In genomic region chr15:40100133-40100946, GRCh38 we compare ENCODE assay signal across 10 cellular contexts. TPM values are rescaled to one million over a fixed set of nuclear protein-coding genes. Genes with fewer than 3 reads are reported as not detected.
DNase-seq lines count a peak whose midpoint lies in the region; ATAC-seq, FAIRE-seq and TF ChIP-seq lines count a peak whose summit lies in the region.
"Had no signal": no experiment of that assay in that cellular context is flagged by ENCODE, and none has a peak within 500 bp of the region (broad histone marks: within the 10 kb centered on the region; RNA-seq: fewer than 3 reads in every experiment).

No MANE protein-coding gene starts in this region.

- TF ChIP-seq RAD21 in HepG2 (CRISPR knock-in tag; IDR thresholded peaks at IDR 0.05) = no peak

- in situ Hi-C loops in HepG2 (cut with HindIII; ENCODE audit: extremely low pct_ligation_motif_present, low pct_unique_long_range_greater_than_20kb) = no loop called here

- H3K36me3 ChIP-seq in cardiac muscle cell = no peaks in the 10 kb centered on the region
- H3K36me3 ChIP-seq in HepG2 (replicated peaks in 1 of 2; ENCODE audit: control insufficient read depth in 1 of 2, insufficient read depth in 2 of 2, low read length in 2 of 2) = no peaks in the 10 kb centered on the region; a peak in 2 of 5 replicates

- H3K4me2 ChIP-seq in HepG2 (ENCODE audit: low read depth, low read length) = peak overlapping the region; percentile 43

- intact Hi-C loops in cardiac septum (cut with DNase I) = no loop called here
- intact Hi-C loops in HepG2 (cut with micrococcal nuclease; ENCODE audit: unreplicated experiment) = loop anchor here (10.0 kb wide), 1 partner anchor 174 kb away; no protein-coding TSS in a partner anchor

- peaks cover 75% of the 10 kb centered on the region for H3K4me1 ChIP-seq in cardiac muscle cell (ENCODE audit: low read depth)
- peaks cover 90% of the 10 kb centered on the region for H3K4me1 ChIP-seq in HepG2 (ENCODE audit: insufficient read depth, low read length)

- no peak overlapping the region for H3K4me3 ChIP-seq in cardiac muscle cell
- H3K4me3 ChIP-seq in HepG2 (replicated peaks in 1 of 3; ENCODE audit: insufficient read depth in 1 of 3, low read depth in 2 of 3, low read length in 3 of 3) = no peak overlapping the region

- H3K9me3 Mint-ChIP-seq in type B pancreatic cell = no peaks in the 10 kb centered on the region

- POLR2A ChIA-PET in HepG2 (lab: Yijun Ruan, JAX) = interaction anchor here (1.3 to 15.1 kb wide), 8 partner anchors 8 to 64 kb away, joined by 4 to 371 read pairs (median 28); partner anchors contain the start of genes BMF and SRP14

- H3K36me3 Mint-ChIP-seq in T-helper 17 cell (ENCODE audit: low read depth) (no peaks in the 10 kb centered on the region), type B pancreatic cell (peaks cover 29% of the 10 kb centered on the region)

- no peaks in the 10 kb centered on the region for H3K27me3 ChIP-seq in cardiac muscle cell
- H3K27me3 ChIP-seq in HepG2 (ENCODE audit: control insufficient read depth in 1 of 2, insufficient read depth in 2 of 2, low read length in 2 of 2) = no peaks in the 10 kb centered on the region

- BruUV-seq in HepG2 (replicated peaks; lab: Mats Ljungman, UMichigan) = no TSS peak

- H3K27ac ChIP-seq in cardiac muscle cell (peak overlapping the region; percentile 99), HepG2 (ENCODE audit: extremely low read length, insufficient read depth, low read length) (peak overlapping the region; percentile 33)

- 57% methylated on average over 11 of the region's 13 CpGs for WGBS in HepG2 (ENCODE audit: low lambda C conversion rate)

- no peak for TF ChIP-seq EP300 in HepG2 (IDR thresholded peaks at IDR 0.05; ENCODE audit: low read depth in 2 of 2, low read length in 2 of 2)
- no peak for TF ChIP-seq EP300 in HepG2 (CRISPR knock-in tag; IDR thresholded peaks at IDR 0.05; ENCODE audit: borderline replicate concordance)

- no peak for DNase-seq in cardiac muscle cell (ENCODE audit: low read depth in 1 of 2, low spot score in 1 of 2)
- DNase-seq in cardiac septum (ENCODE audit: low spot score) = no peak
- DNase-seq in T-helper 17 cell = no peak
- DNase-seq in HepG2 (ENCODE audit: low spot score) = no peak
- no peak for DNase-seq in type B pancreatic cell (ENCODE audit: extremely low spot score, unreplicated experiment)
- DNase-seq in COLO829 (ENCODE audit: low spot score) = no peak
- DNase-seq in SKM-1 treated with dmso at 0.1 percent for 144 hours (lab: John Stamatoyannopoulos, UW; ENCODE audit: unreplicated experiment) = no peak
- no peak for DNase-seq in SW480 (ENCODE audit: low spot score)
- DNase-seq: activated CD8-positive, alpha-beta memory T cell treated with anti-CD3 and anti-CD28 coated beads, Interleukin-2, amount 50 U/mL, for 4 hours; DMS79 had no signal

- ATAC-seq in T-helper 17 cell (no peak), HepG2 (no peak)

- no peak overlapping the region for H2AFZ ChIP-seq in HepG2 (ENCODE audit: low read length)

- FAIRE-seq in HepG2 (lab: Jason Lieb, UNC) = peak; percentile 23

- TF ChIP-seq CTCF in cardiac muscle cell (IDR thresholded peaks at IDR 0.05; ENCODE audit: low read depth, low read length) (no peak), HepG2 (CRISPR knock-in tag; IDR thresholded peaks at IDR 0.05) (no peak), type B pancreatic cell (conservative IDR thresholded peaks at IDR 0.05) (no peak)

- no peaks in the 10 kb centered on the region for H3K79me2 ChIP-seq in HepG2 (ENCODE audit: insufficient read depth, low read length)

- TF ChIP-seq POLR2A in HepG2 (IDR thresholded peaks at IDR 0.05; ENCODE audit: insufficient read depth in 1 of 2, low read depth in 2 of 2, low read length in 2 of 2) = 0 out of 4 replicates have a peak, but pooled peaks of 1 of the 2 experiments have one; percentile 24

- H4K20me1 ChIP-seq in HepG2 (ENCODE audit: insufficient read depth, low read length) = no peaks in the 10 kb centered on the region

- H3K4me1 Mint-ChIP-seq in T-helper 17 cell (peaks cover 31% of the 10 kb centered on the region), type B pancreatic cell (ENCODE audit: unreplicated experiment) (peaks cover 77% of the 10 kb centered on the region)

- no peaks in the 10 kb centered on the region for H3K9me3 ChIP-seq in cardiac muscle cell (ENCODE audit: low read depth)
- H3K9me3 ChIP-seq in T-helper 17 cell (ENCODE audit: control insufficient read depth, low read length, poor library complexity, severe bottlenecking) = no peaks in the 10 kb centered on the region
- H3K9me3 ChIP-seq in HepG2 (ENCODE audit: low read length) = no peaks in the 10 kb centered on the region

- CTCF ChIA-PET in HepG2 (lab: Yijun Ruan, JAX; ENCODE audit: low intra/inter-chr PET ratio, low total read pairs) = interaction anchor here (0.6 kb wide), 1 partner anchor 60 kb away, joined by 3 read pairs; the partner anchor contains the start of gene BUB1B

- H3K4me3 Mint-ChIP-seq in T-helper 17 cell (no peak overlapping the region), type B pancreatic cell (peak overlapping the region; percentile 59)

- H3K27me3 Mint-ChIP-seq in T-helper 17 cell (no peaks in the 10 kb centered on the region), type B pancreatic cell (no peaks in the 10 kb centered on the region)

- H3K27ac Mint-ChIP-seq in T-helper 17 cell (peak overlapping the region; percentile 27), type B pancreatic cell (peak overlapping the region; percentile 94)

- H3K9ac ChIP-seq in HepG2 (ENCODE audit: insufficient read depth, low read depth, low read length) = peak overlapping the region; percentile 28

TF ChIP-seq in HepG2, 621 proteins besides CTCF, POLR2A, EP300 and RAD21 (continues in another document):
- TF ChIP-seq GTF3A (CRISPR knock-in tag; conservative IDR thresholded peaks at IDR 0.05) (no peak), MAZ (IDR thresholded peaks at IDR 0.05; ENCODE audit: borderline replicate concordance, low read depth, low read length) (no peak), MAZ (CRISPR knock-in tag; IDR thresholded peaks at IDR 0.05; ENCODE audit: low read depth) (0 out of 2 replicates have a peak, but pooled peaks have one; percentile 25), ZNF589 (CRISPR knock-in tag; conservative IDR thresholded peaks at IDR 0.05) (no peak), NCOA5 (CRISPR knock-in tag; IDR thresholded peaks at IDR 0.05) (no peak), FOXJ3 (CRISPR knock-in tag; IDR thresholded peaks at IDR 0.05; ENCODE audit: borderline replicate concordance) (no peak), SP1 (IDR thresholded peaks at IDR 0.05) (no peak), SP1 (CRISPR knock-in tag; IDR thresholded peaks at IDR 0.05) (no peak), ZMYM4 (CRISPR knock-in tag; IDR thresholded peaks at IDR 0.05) (0 out of 2 replicates have a peak, but pooled peaks have one; percentile 42), XRCC5 (optimal IDR thresholded peaks at IDR 0.05; ENCODE audit: low read length) (no peak), PRMT3 (CRISPR knock-in tag; IDR thresholded peaks at IDR 0.05; ENCODE audit: borderline replicate concordance, low read depth) (no peak)
- TF ChIP-seq, protein P1, sequence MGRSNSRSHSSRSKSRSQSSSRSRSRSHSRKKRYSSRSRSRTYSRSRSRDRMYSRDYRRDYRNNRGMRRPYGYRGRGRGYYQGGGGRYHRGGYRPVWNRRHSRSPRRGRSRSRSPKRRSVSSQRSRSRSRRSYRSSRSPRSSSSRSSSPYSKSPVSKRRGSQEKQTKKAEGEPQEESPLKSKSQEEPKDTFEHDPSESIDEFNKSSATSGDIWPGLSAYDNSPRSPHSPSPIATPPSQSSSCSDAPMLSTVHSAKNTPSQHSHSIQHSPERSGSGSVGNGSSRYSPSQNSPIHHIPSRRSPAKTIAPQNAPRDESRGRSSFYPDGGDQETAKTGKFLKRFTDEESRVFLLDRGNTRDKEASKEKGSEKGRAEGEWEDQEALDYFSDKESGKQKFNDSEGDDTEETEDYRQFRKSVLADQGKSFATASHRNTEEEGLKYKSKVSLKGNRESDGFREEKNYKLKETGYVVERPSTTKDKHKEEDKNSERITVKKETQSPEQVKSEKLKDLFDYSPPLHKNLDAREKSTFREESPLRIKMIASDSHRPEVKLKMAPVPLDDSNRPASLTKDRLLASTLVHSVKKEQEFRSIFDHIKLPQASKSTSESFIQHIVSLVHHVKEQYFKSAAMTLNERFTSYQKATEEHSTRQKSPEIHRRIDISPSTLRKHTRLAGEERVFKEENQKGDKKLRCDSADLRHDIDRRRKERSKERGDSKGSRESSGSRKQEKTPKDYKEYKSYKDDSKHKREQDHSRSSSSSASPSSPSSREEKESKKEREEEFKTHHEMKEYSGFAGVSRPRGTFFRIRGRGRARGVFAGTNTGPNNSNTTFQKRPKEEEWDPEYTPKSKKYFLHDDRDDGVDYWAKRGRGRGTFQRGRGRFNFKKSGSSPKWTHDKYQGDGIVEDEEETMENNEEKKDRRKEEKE (IDR thresholded peaks at IDR 0.05) = no peak

RNA-seq across cellular contexts. Expression of gene BMF, which starts 8.3 kb away (rescaled TPM):
- total RNA-seq in cardiac muscle cell (29.8 and 56.1 TPM in 2 replicates), cardiac septum (1.1 TPM), T-helper 17 cell (10 to 100 TPM in 1 of 2 donors, 1 to 10 TPM in 1; 8.0 to 13.4 TPM), HepG2 (2016; rRNA removed; fragmentation: Illumina TruSeq; extraction: Trizol) (5.4 and 8.7 TPM in 2 replicates), type B pancreatic cell (ENCODE audit: low replicate concordance) (60.9 and 112 TPM in 2 replicates)
- polyA plus RNA-seq in cardiac muscle cell (8.1 and 26.0 TPM in 2 replicates), HepG2 (2011; rRNA removed) (15.9 and 32.7 TPM in 2 replicates)
- total RNA-seq in HepG2 (2016; cell fraction: cytosol; rRNA removed; fragmentation: Illumina TruSeq; extraction: Trizol; ENCODE audit: low read depth) = 0.88 and 1.0 TPM in 2 replicates
- total RNA-seq in HepG2 (2016; cell fraction: insoluble cytoplasmic fraction; rRNA removed; fragmentation: Illumina TruSeq; extraction: Trizol) = 5.1 and 9.6 TPM in 2 replicates
- total RNA-seq in HepG2 (2016; cell fraction: membrane; rRNA removed; fragmentation: Illumina TruSeq; extraction: Trizol) = 2.8 and 3.2 TPM in 2 replicates
- 11.8 and 14.8 TPM in 2 replicates for total RNA-seq in HepG2 (2016; cell fraction: nucleus; rRNA removed; fragmentation: Illumina TruSeq; extraction: Trizol)
- 12.2 and 20.6 TPM in 2 replicates for polyA plus RNA-seq in HepG2 (2011; cell fraction: cytosol; rRNA removed)
- 28.3 and 48.7 TPM in 2 replicates for polyA plus RNA-seq in HepG2 (2011; cell fraction: nucleus; rRNA removed)
- polyA plus RNA-seq in HepG2 (2012) = 14.9 and 27.8 TPM in 2 replicates
- 0.38 and 0.44 TPM in 2 replicates for polyA plus RNA-seq in HepG2 (2016; cell fraction: cytosol; fragmentation: Illumina TruSeq; extraction: Trizol; ENCODE audit: low read depth)
- 4.3 and 4.9 TPM in 2 replicates for polyA plus RNA-seq in HepG2 (2016; cell fraction: insoluble cytoplasmic fraction; fragmentation: Illumina TruSeq; extraction: Trizol; ENCODE audit: low read depth)
- polyA plus RNA-seq in HepG2 (2016; cell fraction: membrane; fragmentation: Illumina TruSeq; extraction: Trizol; ENCODE audit: low read depth) = 0.95 and 1.0 TPM in 2 replicates
- 13.0 and 15.3 TPM in 2 replicates for polyA plus RNA-seq in HepG2 (2016; cell fraction: nucleus; fragmentation: Illumina TruSeq; extraction: Trizol; ENCODE audit: insufficient read depth, low read depth)
- 3.0 and 44.4 TPM in 2 replicates for polyA minus RNA-seq in HepG2 (2011; rRNA and poly(A)+ RNA removed; ENCODE audit: low replicate concordance)
- 11.2 and 23.6 TPM in 2 replicates for polyA minus RNA-seq in HepG2 (2011; cell fraction: cytosol; rRNA and poly(A)+ RNA removed)
- polyA minus RNA-seq in HepG2 (2011; cell fraction: nucleus; rRNA and poly(A)+ RNA removed) = 23.4 and 35.4 TPM in 2 replicates
